14 cellular contexts compared by ENCODE assay signal in genomic region chr2:150153646-150154307, GRCh38.
DNase-seq lines count a peak whose midpoint lies in the region; ATAC-seq, FAIRE-seq and TF ChIP-seq lines count a peak whose summit lies in the region.
"Had no signal": no experiment of that assay in that cellular context is flagged by ENCODE, and none has a peak within 500 bp of the region (broad histone marks: within the 10 kb centered on the region; RNA-seq: fewer than 3 reads in every experiment).

No MANE protein-coding gene starts in this region.

- no peak for TF ChIP-seq CTCF in right lobe of liver (IDR thresholded peaks at IDR 0.05)
- TF ChIP-seq CTCF in HepG2 (CRISPR knock-in tag; IDR thresholded peaks at IDR 0.05) = no peak
- no peak for TF ChIP-seq CTCF in Panc1 (IDR thresholded peaks at IDR 0.05)
- no peak for TF ChIP-seq CTCF in stomach (IDR thresholded peaks at IDR 0.05)

- TF ChIP-seq POLR2A in right lobe of liver (IDR thresholded peaks at IDR 0.05) (no peak), HepG2 (IDR thresholded peaks at IDR 0.05; ENCODE audit: insufficient read depth in 1 of 2, low read depth in 2 of 2, low read length in 2 of 2) (no peak), stomach (IDR thresholded peaks at IDR 0.05) (no peak)

- no peak overlapping the region for H3K4me2 ChIP-seq in HepG2 (ENCODE audit: low read depth, low read length)

- DNase-seq in right lobe of liver = no peak
- no peak for DNase-seq in HepG2 (ENCODE audit: low spot score)
- DNase-seq in Panc1 (ENCODE audit: low read depth, low spot score) = no peak
- no peak for DNase-seq in left lobe of liver (ENCODE audit: low spot score)
- DNase-seq in stomach = no peak
- DNase-seq in stimulated activated CD4-positive, alpha-beta T cell treated with anti-CD3 and anti-CD28 coated beads, Interleukin-15, amount 100 ng/mL, for 24 hours = no peak
- no peak for DNase-seq in cardiac septum (ENCODE audit: low spot score)
- DNase-seq: C1 segment of cervical spinal cord; CD4-positive, alpha-beta T cell; DMS79; GOT3; H9 had no signal

- H3K27me3 ChIP-seq in right lobe of liver (no peaks in the 10 kb centered on the region), HepG2 (ENCODE audit: control insufficient read depth in 1 of 2, insufficient read depth in 2 of 2, low read length in 2 of 2) (no peaks in the 10 kb centered on the region), Panc1 (ENCODE audit: control insufficient read depth, insufficient read depth, low read length) (no peaks in the 10 kb centered on the region), stomach (no peaks in the 10 kb centered on the region)

- no peaks in the 10 kb centered on the region for H3K36me3 ChIP-seq in right lobe of liver
- H3K36me3 ChIP-seq in HepG2 (replicated peaks in 1 of 2; ENCODE audit: control insufficient read depth in 1 of 2, insufficient read depth in 2 of 2, low read length in 2 of 2) = no peaks in the 10 kb centered on the region
- H3K36me3 ChIP-seq in Panc1 (ENCODE audit: control insufficient read depth, insufficient read depth, low read length) = no peaks in the 10 kb centered on the region
- no peaks in the 10 kb centered on the region for H3K36me3 ChIP-seq in stomach

- POLR2A ChIA-PET in HepG2 (lab: Yijun Ruan, JAX) = no interaction called here
- POLR2A ChIA-PET in Panc1 (lab: Charles Lee) = no interaction called here

- no peak overlapping the region for H2AFZ ChIP-seq in HepG2 (ENCODE audit: low read length)

- no peak overlapping the region for H3K9ac ChIP-seq in HepG2 (ENCODE audit: insufficient read depth, low read depth, low read length)

- H3K4me3 ChIP-seq in right lobe of liver (no peak overlapping the region), HepG2 (replicated peaks in 1 of 3; ENCODE audit: insufficient read depth in 1 of 3, low read depth in 2 of 3, low read length in 3 of 3) (no peak overlapping the region), Panc1 (ENCODE audit: low read depth in 2 of 2, low read length in 2 of 2) (no peak overlapping the region), stomach (no peak overlapping the region)
- H3K4me3 ChIP-seq: GM12878 had no signal

- H3K4me1 ChIP-seq in right lobe of liver (peaks cover 0 to 12% (median 3%) of the 10 kb centered on the region in 4 donors), HepG2 (ENCODE audit: insufficient read depth, low read length) (no peaks in the 10 kb centered on the region), Panc1 (ENCODE audit: control insufficient read depth, insufficient read depth, low read length) (no peaks in the 10 kb centered on the region; the same call in 1 of the 2 replicates), stomach (peaks cover 0 to 14% (median 0%) of the 10 kb centered on the region in 4 donors)

- TF ChIP-seq EP300 in HepG2 (IDR thresholded peaks at IDR 0.05; ENCODE audit: low read depth in 2 of 2, low read length in 2 of 2) (no peak), HepG2 (CRISPR knock-in tag; IDR thresholded peaks at IDR 0.05; ENCODE audit: borderline replicate concordance) (no peak), stomach (IDR thresholded peaks at IDR 0.05) (no peak)

- in situ Hi-C loops in HepG2 (cut with HindIII; ENCODE audit: extremely low pct_ligation_motif_present, low pct_unique_long_range_greater_than_20kb) = no loop called here
- in situ Hi-C loops in Panc1 (cut with HindIII; ENCODE audit: low pct_unique_long_range_greater_than_20kb, low sequenced_read_pairs) = no loop called here

- BruUV-seq in HepG2 (replicated peaks; lab: Mats Ljungman, UMichigan) (no TSS peak), Panc1 (replicated peaks; lab: Mats Ljungman, UMichigan) (no TSS peak)

- no peaks in the 10 kb centered on the region for H3K79me2 ChIP-seq in HepG2 (ENCODE audit: insufficient read depth, low read length)

- H3K9me3 ChIP-seq in right lobe of liver (no peaks in the 10 kb centered on the region), HepG2 (ENCODE audit: low read length) (peaks cover 12% of the 10 kb centered on the region; the same call in 1 of the 2 replicates), Panc1 (ENCODE audit: control insufficient read depth, insufficient read depth, low read depth, low read length) (no peaks in the 10 kb centered on the region), stomach (no peaks in the 10 kb centered on the region)

- intact Hi-C loops in right lobe of liver (cut with DNase I) (no loop called here), HepG2 (cut with micrococcal nuclease; ENCODE audit: unreplicated experiment) (no loop called here), Panc1 (cut with micrococcal nuclease; ENCODE audit: unreplicated experiment) (no loop called here), stomach (cut with DNase I; ENCODE audit: low total_unique reads) (no loop called here), cardiac septum (cut with DNase I) (no loop called here)

- H3K27ac ChIP-seq in right lobe of liver (no peak overlapping the region), HepG2 (ENCODE audit: extremely low read length, insufficient read depth, low read length) (no peak overlapping the region), Panc1 (ENCODE audit: low read length) (peak overlapping the region; percentile 44; the same call in 1 of the 2 replicates), stomach (peak overlapping the region in 3 of 5 donors; percentile 51 to 65 (median 64))

- no peak for TF ChIP-seq RAD21 in HepG2 (CRISPR knock-in tag; IDR thresholded peaks at IDR 0.05)

- peak in 3 of 4 donors; percentile 33 to 69 (median 48) for ATAC-seq in right lobe of liver
- no peak for ATAC-seq in HepG2
- ATAC-seq in Panc1 = no peak
- peak; percentile 56 for ATAC-seq in left lobe of liver
- no peak for ATAC-seq in GM21737 (IDR thresholded peaks at IDR 0.05; ENCODE audit: unreplicated experiment)
- ATAC-seq: GM12878 had no signal

- CTCF ChIA-PET in HepG2 (lab: Yijun Ruan, JAX; ENCODE audit: low intra/inter-chr PET ratio, low total read pairs) = no interaction called here
- CTCF ChIA-PET in Panc1 (lab: Charles Lee) = no interaction called here

- FAIRE-seq in HepG2 (lab: Jason Lieb, UNC) = no peak
- FAIRE-seq: GM12878 had no signal

- 34% methylated on average over 2 of the region's 2 CpGs for WGBS in right lobe of liver (ENCODE audit: insufficient coverage, low coverage, low lambda C conversion rate, missing lambda C conversion rate)
- WGBS in HepG2 (ENCODE audit: low lambda C conversion rate) = 19% methylated on average over 2 of the region's 2 CpGs
- WGBS in stomach, 5 donors = 44 to 76% (median 53%) methylated on average over 2 of the region's 2 CpGs

- no peaks in the 10 kb centered on the region for H4K20me1 ChIP-seq in HepG2 (ENCODE audit: insufficient read depth, low read length)

TF ChIP-seq in HepG2, 621 proteins besides CTCF, POLR2A, EP300 and RAD21:
- TF ChIP-seq ZNF329 (CRISPR knock-in tag; IDR thresholded peaks at IDR 0.05; ENCODE audit: low read depth) = no peak
- TF ChIP-seq ZNF143 (CRISPR knock-in tag; IDR thresholded peaks at IDR 0.05) = no peak
- TF ChIP-seq BCL3 (CRISPR knock-in tag; IDR thresholded peaks at IDR 0.05) = no peak
- no peak for TF ChIP-seq ZNF841 (CRISPR knock-in tag; IDR thresholded peaks at IDR 0.05; ENCODE audit: borderline replicate concordance)
- TF ChIP-seq HDAC6 (IDR thresholded peaks at IDR 0.05; ENCODE audit: low read depth, low read length) = no peak
- TF ChIP-seq ZNF775 (CRISPR knock-in tag; IDR thresholded peaks at IDR 0.05; ENCODE audit: borderline replicate concordance) = no peak
- TF ChIP-seq NR0B2 (CRISPR knock-in tag; IDR thresholded peaks at IDR 0.05) = no peak
- TF ChIP-seq ZFP36L1 (CRISPR knock-in tag; IDR thresholded peaks at IDR 0.05) = no peak
- TF ChIP-seq SSRP1 (CRISPR knock-in tag; IDR thresholded peaks at IDR 0.05) = no peak
- no peak for TF ChIP-seq XRCC5 (optimal IDR thresholded peaks at IDR 0.05; ENCODE audit: low read length)
- TF ChIP-seq RARA (CRISPR knock-in tag; IDR thresholded peaks at IDR 0.05) = no peak
- TF ChIP-seq IKZF4 (CRISPR knock-in tag; IDR thresholded peaks at IDR 0.05; ENCODE audit: borderline replicate concordance, low read depth, not compliant biosample characterization) = no peak
- no peak for TF ChIP-seq CBFB (CRISPR knock-in tag; IDR thresholded peaks at IDR 0.05)

Comparison
In these comparisons a context has a peak if more than half of its experiments do, and no peak if none do; other contexts are left out.
1. ATAC-seq: peak in right lobe of liver (3 of 4) and left lobe of liver (single experiment); none in HepG2 (single experiment), Panc1 (single experiment) and GM21737 (single experiment).
2. H3K27ac ChIP-seq: peak in Panc1 (single experiment) and stomach (3 of 5); none in right lobe of liver (0 of 3) and HepG2 (single experiment).